Comparison of ENCODE assay signal across 8 cellular contexts in the genomic region with DNA sequence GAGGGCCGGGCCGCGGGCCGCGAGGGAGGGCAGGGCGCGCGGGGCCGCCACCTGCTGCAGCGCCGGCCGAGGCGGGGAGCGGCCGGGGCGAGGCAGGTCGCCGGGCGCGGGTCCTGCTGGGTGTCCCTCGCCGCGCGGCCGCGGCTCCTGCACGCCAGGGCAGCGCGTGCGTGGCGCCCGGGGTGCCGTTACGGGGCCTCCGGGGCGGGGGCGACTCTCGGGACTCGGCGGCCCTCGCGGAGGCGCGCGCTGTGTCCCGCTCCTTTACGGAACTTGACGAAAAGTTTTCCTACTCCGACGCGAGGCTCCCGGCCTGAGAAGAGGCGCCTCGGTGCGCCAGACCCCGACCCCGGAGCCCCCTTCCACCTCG. TPM values are rescaled to one million over a fixed set of nuclear protein-coding genes. Genes with fewer than 3 reads are reported as not detected.
DNase-seq lines count a peak whose midpoint lies in the region; ATAC-seq lines count a peak whose summit lies in the region.

No MANE protein-coding gene starts in this region.

- peak; percentile 38 for ATAC-seq in GM21528 (IDR thresholded peaks at IDR 0.05; ENCODE audit: low FRiP score, unreplicated experiment)

- no peaks in the 10 kb centered on the region for H3K9me3 Mint-ChIP-seq in IgD-negative memory B cell
- H3K9me3 Mint-ChIP-seq in activated naive CD8-positive, alpha-beta T cell treated with anti-CD3 and anti-CD28 coated beads for 36 hours, result no peaks in the 10 kb centered on the region

- no peaks in the 10 kb centered on the region for H3K36me3 Mint-ChIP-seq in IgD-negative memory B cell
- H3K36me3 Mint-ChIP-seq in activated naive CD8-positive, alpha-beta T cell treated with anti-CD3 and anti-CD28 coated beads for 36 hours, result peaks cover 3% of the 10 kb centered on the region

- H3K27ac Mint-ChIP-seq in IgD-negative memory B cell, result peak overlapping the region in 2 of 3 donors; percentile 80 to 86
- peak overlapping the region; percentile 89 for H3K27ac Mint-ChIP-seq in activated naive CD8-positive, alpha-beta T cell treated with anti-CD3 and anti-CD28 coated beads for 36 hours

- DNase-seq in EL (peak; percentile 37), iPS-NIHi7 (ENCODE audit: extremely low spot score) (peak; percentile 50), epidermal melanocyte (ENCODE audit: insufficient read length, low spot score) (no peak), occipital lobe (lab: John Stamatoyannopoulos, UW) (no peak)
- DNase-seq in activated naive CD8-positive, alpha-beta T cell treated with anti-CD3 and anti-CD28 coated beads for 36 hours, result peak; percentile 63
- peak; percentile 30 to 53 for DNase-seq in stimulated activated CD4-positive, alpha-beta T cell treated with anti-CD3 and anti-CD28 coated beads, Interleukin-4, amount 100 ng/mL, for 4 hours

- H3K4me3 Mint-ChIP-seq in IgD-negative memory B cell, result peak overlapping the region; percentile 86 to 95 (median 94)
- peak overlapping the region; percentile 93 for H3K4me3 Mint-ChIP-seq in activated naive CD8-positive, alpha-beta T cell treated with anti-CD3 and anti-CD28 coated beads for 36 hours

- peaks cover 18 to 31% (median 25%) of the 10 kb centered on the region in 3 donors for H3K4me1 Mint-ChIP-seq in IgD-negative memory B cell
- peaks cover 45% of the 10 kb centered on the region for H3K4me1 Mint-ChIP-seq in activated naive CD8-positive, alpha-beta T cell treated with anti-CD3 and anti-CD28 coated beads for 36 hours

- peaks cover 17% of the 10 kb centered on the region for H3K27me3 Mint-ChIP-seq in IgD-negative memory B cell
- peaks cover 11% of the 10 kb centered on the region for H3K27me3 Mint-ChIP-seq in activated naive CD8-positive, alpha-beta T cell treated with anti-CD3 and anti-CD28 coated beads for 36 hours

RNA-seq across cellular contexts. Expression of gene TBC1D14, which starts 0.3 kb away (rescaled TPM):
- polyA plus RNA-seq in IgD-negative memory B cell, result 28.2 TPM
- total RNA-seq in activated naive CD8-positive, alpha-beta T cell treated with anti-CD3 and anti-CD28 coated beads for 36 hours, result 10 to 100 TPM; 38.4 to 39.3 TPM
- total RNA-seq in occipital lobe, result 213 TPM

Comparison
In these comparisons a context has a peak if more than half of its experiments do, and no peak if none do; other contexts are left out.
1. DNase-seq: peak in EL (single experiment), activated naive CD8-positive, alpha-beta T cell treated with anti-CD3 and anti-CD28 coated beads for 36 hours (single experiment), iPS-NIHi7 (single experiment) and stimulated activated CD4-positive, alpha-beta T cell treated with anti-CD3 and anti-CD28 coated beads, Interleukin-4, amount 100 ng/mL, for 4 hours (2 of 2); none in epidermal melanocyte (single experiment) and occipital lobe (single experiment).